37 cellular contexts compared by ENCODE assay signal in the genomic region with DNA sequence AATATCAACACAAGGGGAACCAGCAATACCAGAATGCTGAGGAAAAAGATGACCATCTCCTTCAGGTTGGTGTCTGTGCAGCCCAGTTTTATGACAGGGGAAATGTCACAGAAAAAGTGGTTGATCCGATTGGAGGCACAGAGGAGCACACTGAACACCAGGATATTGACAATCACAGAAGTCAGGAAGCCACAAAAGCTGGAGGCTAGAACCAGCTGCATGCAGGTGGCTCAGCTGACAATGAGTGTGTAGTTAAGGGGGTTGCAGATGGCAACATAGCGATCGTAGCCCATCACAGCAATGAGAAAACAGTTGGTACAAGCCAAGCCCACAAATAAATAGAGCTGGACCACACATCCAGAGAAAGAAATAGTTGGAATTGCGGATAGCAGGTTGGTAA. TPM values are rescaled to one million over a fixed set of nuclear protein-coding genes. Genes with fewer than 3 reads are reported as not detected.
"Had no signal": no experiment of that assay in that cellular context is flagged by ENCODE, and none has a peak within 500 bp of the region (broad histone marks: within the 10 kb centered on the region; RNA-seq: fewer than 3 reads in every experiment).

No MANE protein-coding gene starts in this region.

- H3K4me3 ChIP-seq: adrenal gland, body of pancreas, breast epithelium, cardiac muscle cell had no signal

- H3K27ac ChIP-seq: adrenal gland, body of pancreas, brain microvascular endothelial cell, breast epithelium, cardiac muscle cell, VCaP had no signal

- ATAC-seq: activated CD8-positive, alpha-beta T cell treated with anti-CD3 and anti-CD28 coated beads for 36 hours; activated naive CD4-positive, alpha-beta T cell treated with anti-CD3 and anti-CD28 coated beads, Interleukin-2, amount 50 U/mL, for 72 hours; activated T-cell treated with anti-CD3 and anti-CD28 coated beads, Interleukin-2, amount 50 U/mL, for 4 hours; activated T-cell treated with anti-CD3 and anti-CD28 coated beads, Interleukin-2, amount 50 U/mL, for 72 hours; activated T-helper 17 cell treated with anti-CD3 and anti-CD28 coated beads, Interleukin-2, amount 50 U/mL, for 72 hours; body of pancreas had no signal

- H3K27me3 ChIP-seq: adrenal gland, body of pancreas, brain microvascular endothelial cell, breast epithelium, cardiac muscle cell had no signal

- H3K4me1 ChIP-seq: adrenal gland, body of pancreas, breast epithelium had no signal

- H3K36me3 ChIP-seq: adrenal gland, brain microvascular endothelial cell, breast epithelium, cardiac muscle cell had no signal

- H3K9me3 ChIP-seq: adrenal gland had no signal

- DNase-seq: activated B cell treated with CpG ODN at 0.5 μM for 24 hours; activated CD4-positive, alpha-beta memory T cell treated with anti-CD3 and anti-CD28 coated beads for 36 hours; activated CD4-positive, alpha-beta T cell treated with anti-CD3 and anti-CD28 coated beads for 4 hours; activated CD4-positive, alpha-beta T cell treated with anti-CD3 and anti-CD28 coated beads, Interleukin-2, amount 10 ng/mL, durations not matched to agents 24 days and 14 days; activated CD4-positive, alpha-beta T cell treated with anti-CD3 and anti-CD28 coated beads, Interleukin-2, amount 50 U/mL, for 1 hour; activated CD4-positive, alpha-beta T cell treated with anti-CD3 and anti-CD28 coated beads, Interleukin-2, amount 50 U/mL, for 4 hours; activated CD4-positive, CD25-positive, alpha-beta regulatory T cell treated with anti-CD3 and anti-CD28 coated beads, Interleukin-2, amount 50 U/mL, for 72 hours; activated CD8-positive, alpha-beta memory T cell treated with anti-CD3 and anti-CD28 coated beads, Interleukin-2, amount 50 U/mL, for 4 hours; activated CD8-positive, alpha-beta T cell treated with anti-CD3 and anti-CD28 coated beads for 36 hours; activated effector memory CD4-positive, alpha-beta T cell treated with anti-CD3 and anti-CD28 coated beads, Interleukin-2, amount 50 U/mL, for 16 hours; activated gamma-delta T cell treated with Interleukin-2 at 50 U/mL for 16 hours; activated naive CD4-positive, alpha-beta T cell; activated naive CD4-positive, alpha-beta T cell treated with anti-CD3 and anti-CD28 coated beads for 36 hours; activated naive CD4-positive, alpha-beta T cell treated with anti-CD3 and anti-CD28 coated beads, Interleukin-2, amount 50 U/mL, for 16 hours; activated naive CD8-positive, alpha-beta T cell treated with anti-CD3 and anti-CD28 coated beads for 36 hours; activated T-cell treated with anti-CD3 and anti-CD28 coated beads for 4 hours; activated T-cell treated with anti-CD3 and anti-CD28 coated beads, Interleukin-2, amount 50 U/mL, for 1 hour; activated T-cell treated with anti-CD3 and anti-CD28 coated beads, Interleukin-2, amount 50 U/mL, for 4 hours; activated T-cell treated with anti-CD3 and anti-CD28 coated beads, Interleukin-2, amount 50 U/mL, for 72 hours; adrenal gland; amniotic stem cell; aorta; body of pancreas; brain microvascular endothelial cell; caudate nucleus; cerebellar nuclear complex; T-helper 2 cell; T-helper 9 cell had no signal

RNA-seq across cellular contexts. Expression of gene OR10K1, which starts 16.3 kb away (rescaled TPM):
- total RNA-seq: activated B cell treated with CpG ODN at 0.5 μM for 24 hours; activated CD4-positive, alpha-beta memory T cell treated with anti-CD3 and anti-CD28 coated beads for 36 hours; activated CD4-positive, alpha-beta T cell treated with anti-CD3 and anti-CD28 coated beads, Interleukin-2, amount 10 ng/mL, durations not matched to agents 24 days and 14 days; activated CD8-positive, alpha-beta memory T cell treated with anti-CD3 and anti-CD28 coated beads for 36 hours; activated CD8-positive, alpha-beta T cell treated with anti-CD3 and anti-CD28 coated beads for 36 hours; activated naive CD4-positive, alpha-beta T cell treated with anti-CD3 and anti-CD28 coated beads for 36 hours; activated naive CD4-positive, alpha-beta T cell treated with anti-CD3 and anti-CD28 coated beads, Interleukin-2, amount 50 U/mL, for 72 hours; activated naive CD8-positive, alpha-beta T cell treated with anti-CD3 and anti-CD28 coated beads for 36 hours; activated T-cell treated with anti-CD3 and anti-CD28 coated beads, Interleukin-2, amount 50 U/mL, for 4 hours; activated T-cell treated with anti-CD3 and anti-CD28 coated beads, Interleukin-2, amount 50 U/mL, for 72 hours; activated T-helper 1 cell treated with anti-CD3 and anti-CD28 coated beads, Interleukin-12 subunit alpha, Interleukin-12 subunit beta, Interleukin-2, Interleukin-4 antibody, amounts not matched to agents 30 ng/mL and 10 ng/mL and 1 ng/mL, durations not matched to agents 14 hours and 24 hours and 36 hours; activated T-helper 17 cell treated with anti-CD3 and anti-CD28 coated beads, Interleukin-2, amount 50 U/mL, for 72 hours; adrenal gland; astrocyte; body of pancreas; breast epithelium; cardiac muscle cell; chondrocyte had no signal
- polyA plus RNA-seq: adrenal gland, aorta, cardiac muscle cell had no signal

RNA-seq across cellular contexts. Expression of gene OR10K2, which starts 19.3 kb away (rescaled TPM):
- total RNA-seq: activated B cell treated with CpG ODN at 0.5 μM for 24 hours; activated CD4-positive, alpha-beta memory T cell treated with anti-CD3 and anti-CD28 coated beads for 36 hours; activated CD4-positive, alpha-beta T cell treated with anti-CD3 and anti-CD28 coated beads, Interleukin-2, amount 10 ng/mL, durations not matched to agents 24 days and 14 days; activated CD8-positive, alpha-beta memory T cell treated with anti-CD3 and anti-CD28 coated beads for 36 hours; activated CD8-positive, alpha-beta T cell treated with anti-CD3 and anti-CD28 coated beads for 36 hours; activated naive CD4-positive, alpha-beta T cell treated with anti-CD3 and anti-CD28 coated beads for 36 hours; activated naive CD4-positive, alpha-beta T cell treated with anti-CD3 and anti-CD28 coated beads, Interleukin-2, amount 50 U/mL, for 72 hours; activated naive CD8-positive, alpha-beta T cell treated with anti-CD3 and anti-CD28 coated beads for 36 hours; activated T-cell treated with anti-CD3 and anti-CD28 coated beads, Interleukin-2, amount 50 U/mL, for 4 hours; activated T-cell treated with anti-CD3 and anti-CD28 coated beads, Interleukin-2, amount 50 U/mL, for 72 hours; activated T-helper 1 cell treated with anti-CD3 and anti-CD28 coated beads, Interleukin-12 subunit alpha, Interleukin-12 subunit beta, Interleukin-2, Interleukin-4 antibody, amounts not matched to agents 30 ng/mL and 10 ng/mL and 1 ng/mL, durations not matched to agents 14 hours and 24 hours and 36 hours; activated T-helper 17 cell treated with anti-CD3 and anti-CD28 coated beads, Interleukin-2, amount 50 U/mL, for 72 hours; adrenal gland; aorta; astrocyte; body of pancreas; breast epithelium; cardiac muscle cell; chondrocyte had no signal
- polyA plus RNA-seq: adrenal gland, aorta, cardiac muscle cell had no signal

RNA-seq across cellular contexts. Expression of gene OR10R2, which starts 26.6 kb away (rescaled TPM):
- total RNA-seq: activated B cell treated with CpG ODN at 0.5 μM for 24 hours; activated CD4-positive, alpha-beta memory T cell treated with anti-CD3 and anti-CD28 coated beads for 36 hours; activated CD4-positive, alpha-beta T cell treated with anti-CD3 and anti-CD28 coated beads, Interleukin-2, amount 10 ng/mL, durations not matched to agents 24 days and 14 days; activated CD8-positive, alpha-beta memory T cell treated with anti-CD3 and anti-CD28 coated beads for 36 hours; activated CD8-positive, alpha-beta T cell treated with anti-CD3 and anti-CD28 coated beads for 36 hours; activated naive CD4-positive, alpha-beta T cell treated with anti-CD3 and anti-CD28 coated beads for 36 hours; activated naive CD4-positive, alpha-beta T cell treated with anti-CD3 and anti-CD28 coated beads, Interleukin-2, amount 50 U/mL, for 72 hours; activated naive CD8-positive, alpha-beta T cell treated with anti-CD3 and anti-CD28 coated beads for 36 hours; activated T-cell treated with anti-CD3 and anti-CD28 coated beads, Interleukin-2, amount 50 U/mL, for 4 hours; activated T-cell treated with anti-CD3 and anti-CD28 coated beads, Interleukin-2, amount 50 U/mL, for 72 hours; activated T-helper 1 cell treated with anti-CD3 and anti-CD28 coated beads, Interleukin-12 subunit alpha, Interleukin-12 subunit beta, Interleukin-2, Interleukin-4 antibody, amounts not matched to agents 30 ng/mL and 10 ng/mL and 1 ng/mL, durations not matched to agents 14 hours and 24 hours and 36 hours; activated T-helper 17 cell treated with anti-CD3 and anti-CD28 coated beads, Interleukin-2, amount 50 U/mL, for 72 hours; adrenal gland; aorta; astrocyte; body of pancreas; breast epithelium; cardiac muscle cell; chondrocyte had no signal
- polyA plus RNA-seq: adrenal gland, aorta, cardiac muscle cell had no signal

RNA-seq across cellular contexts. Expression of gene OR10T2, which starts 46.1 kb away (rescaled TPM):
- total RNA-seq: activated B cell treated with CpG ODN at 0.5 μM for 24 hours; activated CD4-positive, alpha-beta memory T cell treated with anti-CD3 and anti-CD28 coated beads for 36 hours; activated CD4-positive, alpha-beta T cell treated with anti-CD3 and anti-CD28 coated beads, Interleukin-2, amount 10 ng/mL, durations not matched to agents 24 days and 14 days; activated CD8-positive, alpha-beta memory T cell treated with anti-CD3 and anti-CD28 coated beads for 36 hours; activated CD8-positive, alpha-beta T cell treated with anti-CD3 and anti-CD28 coated beads for 36 hours; activated naive CD4-positive, alpha-beta T cell treated with anti-CD3 and anti-CD28 coated beads for 36 hours; activated naive CD4-positive, alpha-beta T cell treated with anti-CD3 and anti-CD28 coated beads, Interleukin-2, amount 50 U/mL, for 72 hours; activated naive CD8-positive, alpha-beta T cell treated with anti-CD3 and anti-CD28 coated beads for 36 hours; activated T-cell treated with anti-CD3 and anti-CD28 coated beads, Interleukin-2, amount 50 U/mL, for 4 hours; activated T-cell treated with anti-CD3 and anti-CD28 coated beads, Interleukin-2, amount 50 U/mL, for 72 hours; activated T-helper 1 cell treated with anti-CD3 and anti-CD28 coated beads, Interleukin-12 subunit alpha, Interleukin-12 subunit beta, Interleukin-2, Interleukin-4 antibody, amounts not matched to agents 30 ng/mL and 10 ng/mL and 1 ng/mL, durations not matched to agents 14 hours and 24 hours and 36 hours; activated T-helper 17 cell treated with anti-CD3 and anti-CD28 coated beads, Interleukin-2, amount 50 U/mL, for 72 hours; adrenal gland; aorta; astrocyte; body of pancreas; breast epithelium; cardiac muscle cell; chondrocyte had no signal
- polyA plus RNA-seq: adrenal gland, aorta, cardiac muscle cell had no signal
